In the genomic region with DNA sequence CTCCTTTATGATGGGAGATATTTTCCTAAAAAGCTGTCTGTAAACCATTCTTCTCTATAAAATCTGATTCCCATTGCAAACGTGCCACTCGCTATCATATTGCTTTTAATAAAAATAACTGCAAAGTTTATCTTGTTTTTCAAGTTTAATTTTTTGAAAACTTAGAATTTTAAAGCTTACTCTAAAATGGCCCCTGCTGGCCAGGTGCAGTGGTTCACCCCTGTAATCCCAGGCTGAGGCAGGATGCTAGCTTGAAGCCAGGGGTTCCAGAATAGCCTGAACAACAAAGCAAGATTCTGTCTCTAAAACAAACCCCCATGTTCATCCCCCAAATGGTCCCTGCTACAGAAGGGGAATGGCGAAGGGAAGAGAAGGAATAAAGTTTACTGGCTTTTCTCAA, we compare ENCODE assay signal across 19 cellular contexts. TPM values are rescaled to one million over a fixed set of nuclear protein-coding genes. Genes with fewer than 3 reads are reported as not detected.
DNase-seq lines count a peak whose midpoint lies in the region; ATAC-seq and TF ChIP-seq lines count a peak whose summit lies in the region.
"Had no signal": no experiment of that assay in that cellular context is flagged by ENCODE, and none has a peak within 500 bp of the region (broad histone marks: within the 10 kb centered on the region; RNA-seq: fewer than 3 reads in every experiment).

No MANE protein-coding gene starts in this region.

- no peaks in the 10 kb centered on the region for H3K9me2 ChIP-seq in PC-3 (replicated peaks; ENCODE audit: low read length)

- CTCF ChIA-PET in mammary epithelial cell (lab: Charles Lee; ENCODE audit: low non-redundant PET) (interaction anchor here (0.6 kb wide), 1 partner anchor 66 kb away, joined by 12 read pairs; no protein-coding TSS in a partner anchor), MCF 10A (lab: Yijun Ruan, JAX) (interaction anchor here (0.5 to 13.0 kb wide), 7 partner anchors 60 to 357 kb away, joined by 3 to 161 read pairs (median 4); no protein-coding TSS in a partner anchor), PC-3 (lab: Charles Lee) (interaction anchor here (0.5 kb wide), 1 partner anchor 165 kb away, joined by 4 read pairs; no protein-coding TSS in a partner anchor)

- H3K4me2 ChIP-seq in mammary epithelial cell (ENCODE audit: insufficient read depth, low read depth, low read length) (no peak overlapping the region), PC-3 (ENCODE audit: low read length) (no peak overlapping the region)

- H3K27me3 Mint-ChIP-seq in MCF 10A (ENCODE audit: insufficient read depth, unreplicated experiment): no peaks in the 10 kb centered on the region
- H3K27me3 Mint-ChIP-seq in type B pancreatic cell: no peaks in the 10 kb centered on the region

- no peak overlapping the region for H3K27ac Mint-ChIP-seq in MCF 10A (ENCODE audit: low read depth, unreplicated experiment)
- H3K27ac Mint-ChIP-seq in type B pancreatic cell: no peak overlapping the region

- dilution Hi-C loops in mammary epithelial cell (cut with HindIII; ENCODE audit: low sequenced_read_pairs): no loop called here

- POLR2A ChIA-PET in MCF 10A (lab: Yijun Ruan, JAX): interaction anchor here (0.8 to 1.1 kb wide), 2 partner anchors 12 to 69 kb away, joined by 3 read pairs; no protein-coding TSS in a partner anchor
- POLR2A ChIA-PET in PC-3 (lab: Charles Lee; ENCODE audit: unreplicated experiment): no interaction called here

- DNase-seq in mammary epithelial cell (no peak), MCF 10A (ENCODE audit: unreplicated experiment) (no peak), PC-3 (no peak), fibroblast of the aortic adventitia (ENCODE audit: low read depth) (no peak), type B pancreatic cell (ENCODE audit: extremely low spot score, unreplicated experiment) (no peak), NCI-H128 (lab: John Stamatoyannopoulos, UW; ENCODE audit: unreplicated experiment) (no peak), cortex of kidney (lab: John Stamatoyannopoulos, UW) (no peak), lower lobe of right lung (no peak)
- DNase-seq: C1 segment of cervical spinal cord, GM23248, IMR-90, NCI-H1048, NCI-H1694, NCI-H2107, NCI-H226, NCI-H526 treated with DMSO at 0.1 percent for 48 hours had no signal

- intact Hi-C loops in mammary epithelial cell (cut with micrococcal nuclease) (loop anchor here (5.0 kb wide), 3 partner anchors 63 to 447 kb away; no protein-coding TSS in a partner anchor), MCF 10A (cut with micrococcal nuclease) (no loop called here), PC-3 (cut with micrococcal nuclease) (loop anchor here (5.0 kb wide), 1 partner anchor 148 kb away; no protein-coding TSS in a partner anchor), lower lobe of right lung (cut with DNase I) (no loop called here)

- H3K27me3 ChIP-seq in mammary epithelial cell (ENCODE audit: insufficient read depth, low read length): peaks cover 2% of the 10 kb centered on the region
- H3K27me3 ChIP-seq in PC-3 (ENCODE audit: low read length): no peaks in the 10 kb centered on the region
- H3K27me3 ChIP-seq in lower lobe of right lung (ENCODE audit: low read depth): no peaks in the 10 kb centered on the region

- no peaks in the 10 kb centered on the region for H3K36me3 Mint-ChIP-seq in MCF 10A (ENCODE audit: insufficient read depth, unreplicated experiment)
- no peaks in the 10 kb centered on the region for H3K36me3 Mint-ChIP-seq in type B pancreatic cell

- H3K9me3 ChIP-seq in mammary epithelial cell (replicated peaks; ENCODE audit: insufficient read depth, low read length) (no peaks in the 10 kb centered on the region), PC-3 (ENCODE audit: low read length) (no peaks in the 10 kb centered on the region), lower lobe of right lung (no peaks in the 10 kb centered on the region)

- H3K4me3 ChIP-seq in mammary epithelial cell (replicated peaks in 1 of 3; ENCODE audit: insufficient read depth in 1 of 3, low read depth in 2 of 3, low read length in 3 of 3) (no peak overlapping the region), PC-3 (ENCODE audit: low read length) (no peak overlapping the region), fibroblast of the aortic adventitia (ENCODE audit: low read depth, low read length) (no peak overlapping the region), lower lobe of right lung (no peak overlapping the region)
- H3K4me3 ChIP-seq: GM23248, SK-N-MC had no signal

- peak; percentile 14 to 15 for TF ChIP-seq CTCF in mammary epithelial cell (conservative IDR thresholded peaks at IDR 0.05 in 1 of 2, IDR thresholded peaks at IDR 0.05 in 1 of 2; ENCODE audit: extremely low read depth in 1 of 2, insufficient read depth in 1 of 2, low read depth in 1 of 2, low read length in 2 of 2)
- no peak for TF ChIP-seq CTCF in MCF 10A (IDR thresholded peaks at IDR 0.05; ENCODE audit: unreplicated experiment)
- peak; percentile 24 for TF ChIP-seq CTCF in PC-3 (conservative IDR thresholded peaks at IDR 0.05; ENCODE audit: low read depth, low read length)
- peak; percentile 10 for TF ChIP-seq CTCF in fibroblast of the aortic adventitia (IDR thresholded peaks at IDR 0.05; ENCODE audit: insufficient read depth, low read length)
- TF ChIP-seq CTCF in type B pancreatic cell (conservative IDR thresholded peaks at IDR 0.05): peak; percentile 48
- TF ChIP-seq CTCF in lower lobe of right lung (IDR thresholded peaks at IDR 0.05): no peak

- 82% methylated on average over 3 of the region's 3 CpGs for WGBS in mammary epithelial cell (ENCODE audit: low coverage, missing lambda C conversion rate)

- no peaks in the 10 kb centered on the region for H3K4me1 ChIP-seq in mammary epithelial cell (ENCODE audit: insufficient read depth, low read length)
- no peaks in the 10 kb centered on the region for H3K4me1 ChIP-seq in PC-3 (ENCODE audit: insufficient read depth, low read length)
- peaks cover 6% of the 10 kb centered on the region for H3K4me1 ChIP-seq in lower lobe of right lung

- H3K79me2 ChIP-seq in mammary epithelial cell (ENCODE audit: insufficient read depth, low read length) (no peaks in the 10 kb centered on the region), PC-3 (ENCODE audit: low read length) (no peaks in the 10 kb centered on the region)

- no peaks in the 10 kb centered on the region for H3K9me3 Mint-ChIP-seq in MCF 10A (ENCODE audit: unreplicated experiment)
- no peaks in the 10 kb centered on the region for H3K9me3 Mint-ChIP-seq in type B pancreatic cell

- H3K36me3 ChIP-seq in mammary epithelial cell (ENCODE audit: insufficient read depth, low read length): no peaks in the 10 kb centered on the region
- H3K36me3 ChIP-seq in PC-3 (ENCODE audit: low read depth, low read length): no peaks in the 10 kb centered on the region
- no peaks in the 10 kb centered on the region for H3K36me3 ChIP-seq in lower lobe of right lung

- no TSS peak for BruUV-seq in mammary epithelial cell (replicated peaks; lab: Mats Ljungman, UMichigan)
- no TSS peak for BruUV-seq in MCF 10A (replicated peaks; lab: Mats Ljungman, UMichigan)
- no TSS peak for BruUV-seq in PC-3 (replicated peaks; lab: Mats Ljungman, UMichigan)

- H3F3A ChIP-seq in PC-3 (ENCODE audit: low read length, unreplicated experiment): no peaks in the 10 kb centered on the region

- no peak overlapping the region for H2AFZ ChIP-seq in mammary epithelial cell (ENCODE audit: low read depth, low read length)
- H2AFZ ChIP-seq in PC-3 (ENCODE audit: low read length): no peak overlapping the region
- H2AFZ ChIP-seq: GM23248 had no signal

- in situ Hi-C loops in mammary epithelial cell (cut with MboI; ENCODE audit: low sequenced_read_pairs in 2 of 2): loop anchor here (5.0 kb wide), 1 partner anchor 172 kb away; no protein-coding TSS in a partner anchor

- H3K4me3 Mint-ChIP-seq in MCF 10A (ENCODE audit: unreplicated experiment): no peak overlapping the region
- no peak overlapping the region for H3K4me3 Mint-ChIP-seq in type B pancreatic cell

- no peaks in the 10 kb centered on the region for H3K4me1 Mint-ChIP-seq in MCF 10A (ENCODE audit: insufficient read depth, unreplicated experiment)
- H3K4me1 Mint-ChIP-seq in type B pancreatic cell (ENCODE audit: unreplicated experiment): no peaks in the 10 kb centered on the region

- ATAC-seq in PC-3: no peak; the same call in 1 of the 2 replicates
- ATAC-seq in lower lobe of right lung: no peak
- ATAC-seq: Right ventricle myocardium inferior had no signal

- H4K20me1 ChIP-seq in mammary epithelial cell (ENCODE audit: insufficient read depth, low read length) (no peaks in the 10 kb centered on the region), PC-3 (ENCODE audit: low read length) (no peaks in the 10 kb centered on the region)

- H3K27ac ChIP-seq in mammary epithelial cell (ENCODE audit: insufficient read depth, low read depth, low read length): no peak overlapping the region
- no peak overlapping the region for H3K27ac ChIP-seq in PC-3 (ENCODE audit: low read length)
- no peak overlapping the region for H3K27ac ChIP-seq in lower lobe of right lung
- H3K27ac ChIP-seq: 22Rv1, GM23248, SK-N-MC had no signal

- H3K9ac ChIP-seq in mammary epithelial cell (ENCODE audit: insufficient read depth, low read length) (no peak overlapping the region), PC-3 (ENCODE audit: low read length) (no peak overlapping the region)
- H3K9ac ChIP-seq: GM23248 had no signal

RNA-seq across cellular contexts. Expression of gene CNRIP1, which starts 25.6 kb away (rescaled TPM):
- under 1 TPM in 1 of 2 donors, not detected in 1; under 0.01 TPM for total RNA-seq in mammary epithelial cell
- not detected for polyA plus RNA-seq in mammary epithelial cell
- polyA minus RNA-seq in mammary epithelial cell: not detected
- total RNA-seq in MCF 10A (2022): 0.84 and 2.4 TPM in 2 replicates
- total RNA-seq in PC-3 (2014; rRNA removed): 11.6 and 11.7 TPM in 2 replicates
- 40.0 and 46.9 TPM in 2 replicates for total RNA-seq in fibroblast of the aortic adventitia (ENCODE audit: low replicate concordance)
- total RNA-seq in type B pancreatic cell (ENCODE audit: low replicate concordance): 0.36 and 15.0 TPM in 2 replicates
- total RNA-seq in lower lobe of right lung: 20.8 TPM

RNA-seq across cellular contexts. Expression of gene PPP3R1, which starts 41.9 kb away (rescaled TPM):
- total RNA-seq in mammary epithelial cell (10 to 100 TPM; 26.5 to 59.3 TPM), MCF 10A (2022) (50.9 and 54.6 TPM in 2 replicates), PC-3 (2014; rRNA removed) (13.7 and 21.8 TPM in 2 replicates), fibroblast of the aortic adventitia (ENCODE audit: low replicate concordance) (10.6 and 38.6 TPM in 2 replicates), type B pancreatic cell (ENCODE audit: low replicate concordance) (46.3 and 46.5 TPM in 2 replicates), lower lobe of right lung (54.5 TPM)
- 16.6 TPM for polyA plus RNA-seq in mammary epithelial cell
- 36.7 TPM for polyA minus RNA-seq in mammary epithelial cell

Comparison
In these comparisons a context has a peak if more than half of its experiments do, and no peak if none do; other contexts are left out.
1. CTCF ChIP-seq: peak in mammary epithelial cell (2 of 2), PC-3 (single experiment), fibroblast of the aortic adventitia (single experiment) and type B pancreatic cell (single experiment); none in MCF 10A (single experiment) and lower lobe of right lung (single experiment).
2. intact Hi-C loops: an anchor here in mammary epithelial cell (5.0 kb wide) and PC-3 (5.0 kb wide); none called in MCF 10A and lower lobe of right lung.